In genomic region chr19:1490020-1490310, GRCh38 we compare ENCODE assay signal across 8 cellular contexts. TPM values are rescaled to one million over a fixed set of nuclear protein-coding genes. Genes with fewer than 3 reads are reported as not detected.
DNase-seq lines count a peak whose midpoint lies in the region; ATAC-seq and TF ChIP-seq lines count a peak whose summit lies in the region.

No MANE protein-coding gene starts in this region.

- TF ChIP-seq CTCF in ascending aorta (IDR thresholded peaks at IDR 0.05) (no peak), right lobe of liver (IDR thresholded peaks at IDR 0.05) (no peak), thyroid gland (IDR thresholded peaks at IDR 0.05) (no peak)

- CTCF ChIA-PET in HEK293T (lab: Yijun Ruan, JAX) = interaction anchor here (1.4 kb wide), 1 partner anchor 56 kb away, joined by 4 read pairs; no protein-coding TSS in a partner anchor

- intact Hi-C loops in ascending aorta (cut with DNase I) (loop anchor here (1.0 to 5.0 kb wide), 4 partner anchors 11 to 213 kb away; partner anchors contain the start of genes C19orf25, FAM174C and RPS15), right lobe of liver (cut with DNase I) (no loop called here), thyroid gland (cut with DNase I) (no loop called here)

- H3K27ac ChIP-seq in ascending aorta (peak overlapping the region; percentile 22 to 67), right lobe of liver (peak overlapping the region in 2 of 3 donors; percentile 49 to 65), thyroid gland (peak overlapping the region in 2 of 3 donors; percentile 2 to 26)

- peak overlapping the region; percentile 80 to 82 for H3K4me3 Mint-ChIP-seq in activated T-cell treated with anti-CD3 and anti-CD28 coated beads, Interleukin-2, amount 50 U/mL, for 72 hours

- POLR2A ChIA-PET in HEK293T (lab: Yijun Ruan, JAX) = no interaction called here

- no peaks in the 10 kb centered on the region for H3K36me3 Mint-ChIP-seq in activated T-cell treated with anti-CD3 and anti-CD28 coated beads, Interleukin-2, amount 50 U/mL, for 72 hours (ENCODE audit: insufficient read depth in 2 of 2)

- H3K4me3 ChIP-seq in ascending aorta = peak overlapping the region; percentile 49 to 82
- H3K4me3 ChIP-seq in right lobe of liver = peak overlapping the region; percentile 39 to 66 (median 56)
- H3K4me3 ChIP-seq in thyroid gland (replicated peaks in 1 of 3) = peak overlapping the region in 2 of 3 donors; percentile 42 to 47

- H3K27me3 Mint-ChIP-seq in activated T-cell treated with anti-CD3 and anti-CD28 coated beads, Interleukin-2, amount 50 U/mL, for 72 hours (ENCODE audit: low read depth) = peaks cover 12% of the 10 kb centered on the region

- H3K27ac Mint-ChIP-seq in activated T-cell treated with anti-CD3 and anti-CD28 coated beads, Interleukin-2, amount 50 U/mL, for 72 hours = no peak overlapping the region

- TF ChIP-seq POLR2A in right lobe of liver (IDR thresholded peaks at IDR 0.05) = no peak
- TF ChIP-seq POLR2A in thyroid gland (IDR thresholded peaks at IDR 0.05) = no peak

- H3K9me3 ChIP-seq in ascending aorta (no peaks in the 10 kb centered on the region), right lobe of liver (no peaks in the 10 kb centered on the region), thyroid gland (no peaks in the 10 kb centered on the region)

- peaks cover 8 to 14% of the 10 kb centered on the region in 2 donors for H3K4me1 ChIP-seq in ascending aorta
- H3K4me1 ChIP-seq in right lobe of liver = peaks cover 0 to 26% (median 7%) of the 10 kb centered on the region in 4 donors
- peaks cover 12 to 14% of the 10 kb centered on the region in 2 donors for H3K4me1 ChIP-seq in thyroid gland

- WGBS in right lobe of liver (ENCODE audit: insufficient coverage, low coverage, low lambda C conversion rate, missing lambda C conversion rate) = no CpG with 5 or more reads among the region's 15 CpGs
- WGBS in thyroid gland, 2 donors = 0 to 2% methylated on average over 2 to 13 of the region's 15 CpGs

- H3K9me3 Mint-ChIP-seq in activated T-cell treated with anti-CD3 and anti-CD28 coated beads, Interleukin-2, amount 50 U/mL, for 72 hours = no peaks in the 10 kb centered on the region

- H3K27me3 ChIP-seq in ascending aorta = no peaks in the 10 kb centered on the region
- H3K27me3 ChIP-seq in right lobe of liver = no peaks in the 10 kb centered on the region
- no peaks in the 10 kb centered on the region for H3K27me3 ChIP-seq in thyroid gland

- no peak for DNase-seq in activated T-cell treated with anti-CD3 and anti-CD28 coated beads, Interleukin-2, amount 50 U/mL, for 72 hours
- DNase-seq in activated T-cell treated with anti-CD3 and anti-CD28 coated beads for 4 hours (no peak), ascending aorta (ENCODE audit: low spot score in 2 of 2) (no peak), right lobe of liver (no peak), thyroid gland (no peak), HEK293T (ENCODE audit: extremely low spot score) (no peak)

- no peak for ATAC-seq in activated T-cell treated with anti-CD3 and anti-CD28 coated beads, Interleukin-2, amount 50 U/mL, for 72 hours (replicated peaks in 1 of 2)
- ATAC-seq in right lobe of liver (no peak), HG02763 (IDR thresholded peaks at IDR 0.05; ENCODE audit: unreplicated experiment) (no peak), HG03175 (IDR thresholded peaks at IDR 0.05; ENCODE audit: unreplicated experiment) (no peak)

- H3K36me3 ChIP-seq in ascending aorta = no peaks in the 10 kb centered on the region
- H3K36me3 ChIP-seq in right lobe of liver = no peaks in the 10 kb centered on the region
- H3K36me3 ChIP-seq in thyroid gland = no peaks in the 10 kb centered on the region

- peaks cover 14% of the 10 kb centered on the region for H3K4me1 Mint-ChIP-seq in activated T-cell treated with anti-CD3 and anti-CD28 coated beads, Interleukin-2, amount 50 U/mL, for 72 hours (ENCODE audit: low read depth)

TF ChIP-seq in HEK293T, 16 proteins besides CTCF, POLR2A, EP300 and RAD21:
- no peak for TF ChIP-seq FOXK2 (IDR thresholded peaks at IDR 0.05)
- no peak for TF ChIP-seq ZNF384 (IDR thresholded peaks at IDR 0.05)
- TF ChIP-seq ELF4 (IDR thresholded peaks at IDR 0.05) = no peak
- no peak for TF ChIP-seq NFRKB (IDR thresholded peaks at IDR 0.05)
- TF ChIP-seq FOXM1 (IDR thresholded peaks at IDR 0.05; ENCODE audit: borderline replicate concordance) = no peak
- TF ChIP-seq, protein P1, sequence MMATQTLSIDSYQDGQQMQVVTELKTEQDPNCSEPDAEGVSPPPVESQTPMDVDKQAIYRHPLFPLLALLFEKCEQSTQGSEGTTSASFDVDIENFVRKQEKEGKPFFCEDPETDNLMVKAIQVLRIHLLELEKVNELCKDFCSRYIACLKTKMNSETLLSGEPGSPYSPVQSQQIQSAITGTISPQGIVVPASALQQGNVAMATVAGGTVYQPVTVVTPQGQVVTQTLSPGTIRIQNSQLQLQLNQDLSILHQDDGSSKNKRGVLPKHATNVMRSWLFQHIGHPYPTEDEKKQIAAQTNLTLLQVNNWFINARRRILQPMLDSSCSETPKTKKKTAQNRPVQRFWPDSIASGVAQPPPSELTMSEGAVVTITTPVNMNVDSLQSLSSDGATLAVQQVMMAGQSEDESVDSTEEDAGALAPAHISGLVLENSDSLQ (IDR thresholded peaks at IDR 0.05) = no peak
- TF ChIP-seq TARDBP (IDR thresholded peaks at IDR 0.05) = no peak
- TF ChIP-seq SUZ12 (IDR thresholded peaks at IDR 0.05) = no peak
- TF ChIP-seq SP1 (IDR thresholded peaks at IDR 0.05) = no peak
- TF ChIP-seq FOXA1 (IDR thresholded peaks at IDR 0.05) = no peak
- no peak for TF ChIP-seq L3MBTL2 (conservative IDR thresholded peaks at IDR 0.05)
- TF ChIP-seq CTBP1 (IDR thresholded peaks at IDR 0.05; ENCODE audit: borderline replicate concordance) = no peak
- no peak for TF ChIP-seq ARNT (IDR thresholded peaks at IDR 0.05)
- no peak for TF ChIP-seq BHLHE40 (IDR thresholded peaks at IDR 0.05; ENCODE audit: borderline replicate concordance)
- TF ChIP-seq LEF1 (IDR thresholded peaks at IDR 0.05; ENCODE audit: borderline replicate concordance) = no peak
- no peak; the same call in 1 of the 2 replicates for TF ChIP-seq HDGF (IDR thresholded peaks at IDR 0.05; ENCODE audit: borderline replicate concordance)

RNA-seq across cellular contexts. Expression of gene PCSK4, which starts 0.2 kb away (rescaled TPM):
- 10 to 100 TPM; 13.3 to 16.6 TPM for total RNA-seq in activated T-cell treated with anti-CD3 and anti-CD28 coated beads, Interleukin-2, amount 50 U/mL, for 72 hours
- 1.5 TPM for total RNA-seq in ascending aorta
- total RNA-seq in right lobe of liver = 1 to 10 TPM; 2.0 to 8.0 (median 3.6) TPM
- 10 to 100 TPM in 1 of 4 donors, 1 to 10 TPM in 3; 2.8 to 10.4 (median 6.3) TPM for total RNA-seq in thyroid gland

RNA-seq across cellular contexts. Expression of gene REEP6, which starts 1.0 kb away (rescaled TPM):
- total RNA-seq in activated T-cell treated with anti-CD3 and anti-CD28 coated beads, Interleukin-2, amount 50 U/mL, for 72 hours = 1 to 10 TPM; 1.7 to 3.8 TPM
- total RNA-seq in ascending aorta (3.2 TPM), right lobe of liver (100 to 1,000 TPM; 113 to 218 (median 177) TPM), thyroid gland (1 to 10 TPM; 4.2 to 8.5 (median 5.9) TPM)

RNA-seq across cellular contexts. Expression of gene C19orf25, which starts 10.9 kb away (rescaled TPM):
- total RNA-seq in activated T-cell treated with anti-CD3 and anti-CD28 coated beads, Interleukin-2, amount 50 U/mL, for 72 hours = 10 to 100 TPM; 28.1 to 31.7 TPM
- total RNA-seq in ascending aorta (32.7 TPM), right lobe of liver (10 to 100 TPM; 12.2 to 32.7 (median 15.3) TPM), thyroid gland (10 to 100 TPM; 47.0 to 64.9 (median 56.5) TPM)

RNA-seq across cellular contexts. Expression of gene ADAMTSL5, which starts 22.9 kb away (rescaled TPM):
- total RNA-seq in activated T-cell treated with anti-CD3 and anti-CD28 coated beads, Interleukin-2, amount 50 U/mL, for 72 hours = 1 to 10 TPM; 4.3 to 5.5 TPM
- total RNA-seq in ascending aorta (0.43 TPM), right lobe of liver (1 to 10 TPM; 1.8 to 6.9 (median 4.5) TPM), thyroid gland (1 to 10 TPM in 2 of 4 donors, under 1 TPM in 2; 0.27 to 5.1 (median 2.5) TPM)

RNA-seq across cellular contexts. Expression of gene PLK5, which starts 33.9 kb away (rescaled TPM):
- total RNA-seq in activated T-cell treated with anti-CD3 and anti-CD28 coated beads, Interleukin-2, amount 50 U/mL, for 72 hours = not detected
- not detected for total RNA-seq in ascending aorta
- total RNA-seq in right lobe of liver = not detected
- total RNA-seq in thyroid gland = not detected

Comparison
In these comparisons a context has a peak if more than half of its experiments do, and no peak if none do; other contexts are left out.
1. RNA of gene REEP6, which starts 1.0 kb away (total RNA-seq): 113 to 218 TPM in right lobe of liver; 4.2 to 8.5 TPM in thyroid gland, 1.7 to 3.8 TPM in activated T-cell treated with anti-CD3 and anti-CD28 coated beads, Interleukin-2, amount 50 U/mL, for 72 hours and 3.2 TPM in ascending aorta (single experiment); every median in the first group is over 10 times any median in the second.
2. Peak in every context shown above with its lines, with median percentiles within 50 percentile points of each other: H3K27ac ChIP-seq and H3K4me3 ChIP-seq.